10 cellular contexts compared by ENCODE assay signal in the genomic region with DNA sequence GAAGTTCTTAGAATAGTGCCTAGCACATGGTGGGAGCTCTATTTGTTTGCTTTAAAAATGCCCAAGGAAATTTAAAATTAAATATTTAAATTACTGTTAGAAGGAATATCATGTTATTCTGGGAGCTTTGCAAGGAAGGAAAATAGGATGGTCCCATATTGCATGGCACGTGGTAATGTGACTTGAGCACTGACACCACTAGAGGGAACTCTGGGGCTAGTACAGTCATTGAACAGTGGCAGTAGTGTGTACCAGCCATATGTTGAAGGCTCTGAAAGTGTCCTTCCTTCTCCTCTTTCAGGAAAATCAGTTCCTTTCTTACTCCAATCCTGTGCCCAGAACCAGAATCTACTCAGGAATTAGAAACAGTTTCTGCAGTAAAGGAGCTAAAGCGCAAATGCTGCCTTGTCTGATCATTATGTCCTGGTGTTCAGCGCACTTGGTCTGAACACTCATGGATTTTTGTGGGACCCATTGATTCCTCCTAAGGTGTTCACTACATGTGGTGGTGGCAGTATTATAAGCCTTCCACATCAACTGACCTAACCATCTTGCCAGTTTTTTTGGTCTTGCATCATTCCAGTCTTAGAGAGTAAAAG. TPM values are rescaled to one million over a fixed set of nuclear protein-coding genes. Genes with fewer than 3 reads are reported as not detected.
A peak's percentile ranks its signal among the peaks of the same experiment; 100 is the strongest.
DNase-seq lines count a peak whose midpoint lies in the region; ATAC-seq and TF ChIP-seq lines count a peak whose summit lies in the region.
"Had no signal": no experiment of that assay in that cellular context is flagged by ENCODE, and none has a peak within 500 bp of the region (broad histone marks: within the 10 kb centered on the region; RNA-seq: fewer than 3 reads in every experiment).

No MANE protein-coding gene starts in this region.

- no peaks in the 10 kb centered on the region for H3K36me3 ChIP-seq in neural cell (ENCODE audit: insufficient read depth, low read length)
- no peaks in the 10 kb centered on the region for H3K36me3 ChIP-seq in CD8-positive, alpha-beta T cell (ENCODE audit: insufficient read depth, low read length)

- POLR2A ChIA-PET in CD8-positive, alpha-beta T cell (lab: Charles Lee), result no interaction called here

- H3K4me1 ChIP-seq in CD8-positive, alpha-beta T cell (ENCODE audit: insufficient read depth, low read length), result no peaks in the 10 kb centered on the region
- H3K4me1 ChIP-seq: parathyroid adenoma had no signal

- no peak overlapping the region for H3K4me3 Mint-ChIP-seq in CD8-positive, alpha-beta T cell
- H3K4me3 Mint-ChIP-seq: T-helper 1 cell treated with Interleukin-12 subunit alpha and Interleukin-12 subunit beta and Interleukin-4 antibody, amounts not matched to agents 30 μg/mL and 1 μg/mL, for 36 hours had no signal

- no peak for TF ChIP-seq EP300 in neural cell (conservative IDR thresholded peaks at IDR 0.05; ENCODE audit: poor library complexity, severe bottlenecking)

- peak; percentile 46 for TF ChIP-seq RAD21 in neural cell (conservative IDR thresholded peaks at IDR 0.05)

- H2AFZ ChIP-seq in neural cell (ENCODE audit: low read depth, low read length), result no peak overlapping the region
- H2AFZ ChIP-seq: parathyroid adenoma had no signal

- intact Hi-C loops in CD8-positive, alpha-beta T cell (cut with DNase I, micrococcal nuclease), result no loop called here

- H3K27me3 Mint-ChIP-seq in CD8-positive, alpha-beta T cell (ENCODE audit: low read depth), result peaks cover 9% of the 10 kb centered on the region

- H3K9ac ChIP-seq in neural cell (ENCODE audit: low read length), result no peak overlapping the region
- H3K9ac ChIP-seq: parathyroid adenoma had no signal

- H3K27me3 ChIP-seq in neural cell (ENCODE audit: insufficient read depth, low read depth, low read length), result no peaks in the 10 kb centered on the region
- no peaks in the 10 kb centered on the region for H3K27me3 ChIP-seq in CD8-positive, alpha-beta T cell (ENCODE audit: insufficient read depth, low read length)

- peak; percentile 66 for TF ChIP-seq CTCF in GM13977 (IDR thresholded peaks at IDR 0.05; ENCODE audit: extremely low read depth, insufficient read depth, missing control alignments)
- peak; percentile 49 for TF ChIP-seq CTCF in neural cell (IDR thresholded peaks at IDR 0.05; ENCODE audit: poor library complexity, severe bottlenecking)
- no peak for TF ChIP-seq CTCF in CD8-positive, alpha-beta T cell (IDR thresholded peaks at IDR 0.05)

- H3K9me3 Mint-ChIP-seq in CD8-positive, alpha-beta T cell, result no peaks in the 10 kb centered on the region
- H3K9me3 Mint-ChIP-seq: T-helper 1 cell treated with Interleukin-12 subunit alpha and Interleukin-12 subunit beta and Interleukin-4 antibody, amounts not matched to agents 30 μg/mL and 1 μg/mL, for 36 hours had no signal

- H3K36me3 Mint-ChIP-seq in CD8-positive, alpha-beta T cell, result no peaks in the 10 kb centered on the region

- no peaks in the 10 kb centered on the region for H3K9me2 ChIP-seq in neural cell (ENCODE audit: insufficient read depth, low read length)

- no peaks in the 10 kb centered on the region for H3K79me2 ChIP-seq in neural cell (replicated peaks; ENCODE audit: insufficient read depth, low read length)
- H3K79me2 ChIP-seq: parathyroid adenoma had no signal

- H3F3A ChIP-seq in neural cell (ENCODE audit: insufficient read depth, low read length, poor library complexity, severe bottlenecking), result no peaks in the 10 kb centered on the region

- H3K27ac Mint-ChIP-seq in CD8-positive, alpha-beta T cell, result no peak overlapping the region
- H3K27ac Mint-ChIP-seq: T-helper 1 cell treated with Interleukin-12 subunit alpha and Interleukin-12 subunit beta and Interleukin-4 antibody, amounts not matched to agents 30 μg/mL and 1 μg/mL, for 36 hours had no signal

- no peak overlapping the region for H3K27ac ChIP-seq in neural cell (ENCODE audit: low read length)
- no peak overlapping the region for H3K27ac ChIP-seq in CD8-positive, alpha-beta T cell (ENCODE audit: low read depth, low read length)
- H3K27ac ChIP-seq: parathyroid adenoma had no signal

- H4K20me1 ChIP-seq in neural cell (ENCODE audit: insufficient read depth), result no peaks in the 10 kb centered on the region

- in situ Hi-C loops in GM13977 (cut with MboI; ENCODE audit: low pct_unique_long_range_greater_than_20kb, low sequenced_read_pairs, unreplicated experiment), result no loop called here

- DNase-seq in AML-193 (lab: John Stamatoyannopoulos, UW) (peak; percentile 4 to 20), GM13977 (ENCODE audit: low spot score) (peak; percentile 39), NCI-H2171 treated with DMSO at 0.1 percent for 48 hours (lab: John Stamatoyannopoulos, UW) (peak; percentile 64), cerebellum (ENCODE audit: low spot score) (peak; percentile 7)
- no peak for DNase-seq in stimulated activated CD4-positive, alpha-beta T cell treated with anti-CD3 and anti-CD28 coated beads, Interleukin-2, amount 100 ng/mL, for 48 hours
- DNase-seq in CD8-positive, alpha-beta T cell, result no peak

- ATAC-seq in HG02840 (IDR thresholded peaks at IDR 0.05; ENCODE audit: low FRiP score, unreplicated experiment), result peak; percentile 61
- no peak for ATAC-seq in CD8-positive, alpha-beta T cell

- H3K4me1 Mint-ChIP-seq in CD8-positive, alpha-beta T cell (ENCODE audit: low read depth), result no peaks in the 10 kb centered on the region

- no peak overlapping the region for H3K4me3 ChIP-seq in neural cell (ENCODE audit: low read length)
- no peak overlapping the region for H3K4me3 ChIP-seq in CD8-positive, alpha-beta T cell (ENCODE audit: low read depth, low read length)

- no peaks in the 10 kb centered on the region for H3K9me3 ChIP-seq in neural cell (ENCODE audit: low read length)
- H3K9me3 ChIP-seq in CD8-positive, alpha-beta T cell (ENCODE audit: low read length), result no peaks in the 10 kb centered on the region

- H3K4me2 ChIP-seq in neural cell (ENCODE audit: low read length), result no peak overlapping the region

- CTCF ChIA-PET in CD8-positive, alpha-beta T cell (lab: Charles Lee), result interaction anchor here (0.6 to 1.0 kb wide), 2 partner anchors 30 to 68 kb away, joined by 3 read pairs; no protein-coding TSS in a partner anchor

TF ChIP-seq in neural cell, 6 proteins besides CTCF, POLR2A, EP300 and RAD21:
- TF ChIP-seq MXI1 (conservative IDR thresholded peaks at IDR 0.05; ENCODE audit: poor library complexity, severe bottlenecking) (no peak), EZH2 (IDR thresholded peaks at IDR 0.05; ENCODE audit: borderline replicate concordance, insufficient read depth, low read length, poor library complexity, severe bottlenecking) (no peak), TAF1 (IDR thresholded peaks at IDR 0.05; ENCODE audit: low read depth) (no peak), SMC3 (conservative IDR thresholded peaks at IDR 0.05; ENCODE audit: poor library complexity) (peak; percentile 40)
- TF ChIP-seq, protein P1, sequence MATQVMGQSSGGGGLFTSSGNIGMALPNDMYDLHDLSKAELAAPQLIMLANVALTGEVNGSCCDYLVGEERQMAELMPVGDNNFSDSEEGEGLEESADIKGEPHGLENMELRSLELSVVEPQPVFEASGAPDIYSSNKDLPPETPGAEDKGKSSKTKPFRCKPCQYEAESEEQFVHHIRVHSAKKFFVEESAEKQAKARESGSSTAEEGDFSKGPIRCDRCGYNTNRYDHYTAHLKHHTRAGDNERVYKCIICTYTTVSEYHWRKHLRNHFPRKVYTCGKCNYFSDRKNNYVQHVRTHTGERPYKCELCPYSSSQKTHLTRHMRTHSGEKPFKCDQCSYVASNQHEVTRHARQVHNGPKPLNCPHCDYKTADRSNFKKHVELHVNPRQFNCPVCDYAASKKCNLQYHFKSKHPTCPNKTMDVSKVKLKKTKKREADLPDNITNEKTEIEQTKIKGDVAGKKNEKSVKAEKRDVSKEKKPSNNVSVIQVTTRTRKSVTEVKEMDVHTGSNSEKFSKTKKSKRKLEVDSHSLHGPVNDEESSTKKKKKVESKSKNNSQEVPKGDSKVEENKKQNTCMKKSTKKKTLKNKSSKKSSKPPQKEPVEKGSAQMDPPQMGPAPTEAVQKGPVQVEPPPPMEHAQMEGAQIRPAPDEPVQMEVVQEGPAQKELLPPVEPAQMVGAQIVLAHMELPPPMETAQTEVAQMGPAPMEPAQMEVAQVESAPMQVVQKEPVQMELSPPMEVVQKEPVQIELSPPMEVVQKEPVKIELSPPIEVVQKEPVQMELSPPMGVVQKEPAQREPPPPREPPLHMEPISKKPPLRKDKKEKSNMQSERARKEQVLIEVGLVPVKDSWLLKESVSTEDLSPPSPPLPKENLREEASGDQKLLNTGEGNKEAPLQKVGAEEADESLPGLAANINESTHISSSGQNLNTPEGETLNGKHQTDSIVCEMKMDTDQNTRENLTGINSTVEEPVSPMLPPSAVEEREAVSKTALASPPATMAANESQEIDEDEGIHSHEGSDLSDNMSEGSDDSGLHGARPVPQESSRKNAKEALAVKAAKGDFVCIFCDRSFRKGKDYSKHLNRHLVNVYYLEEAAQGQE (IDR thresholded peaks at IDR 0.05; ENCODE audit: borderline replicate concordance), result no peak

RNA-seq across cellular contexts. Expression of gene GDA, which starts 54.1 kb away (rescaled TPM):
- total RNA-seq in cerebellum, result 0.91 TPM
- polyA plus RNA-seq in neural cell, result 0.26 and 0.52 TPM in 2 replicates
- 0.24 and 0.46 TPM in 2 replicates for polyA minus RNA-seq in neural cell
- total RNA-seq in CD8-positive, alpha-beta T cell, result not detected

Comparison
In these comparisons a context has a peak if more than half of its experiments do, and no peak if none do; other contexts are left out.
1. DNase-seq: peak in AML-193 (2 of 2), GM13977 (single experiment), NCI-H2171 treated with DMSO at 0.1 percent for 48 hours (single experiment) and cerebellum (single experiment); none in stimulated activated CD4-positive, alpha-beta T cell treated with anti-CD3 and anti-CD28 coated beads, Interleukin-2, amount 100 ng/mL, for 48 hours (0 of 2) and CD8-positive, alpha-beta T cell (0 of 7).